In genomic region chr2:207983654-207984053, GRCh38 we compare ENCODE assay signal across 11 cellular contexts. TPM values are rescaled to one million over a fixed set of nuclear protein-coding genes. Genes with fewer than 3 reads are reported as not detected.
DNase-seq lines count a peak whose midpoint lies in the region; ATAC-seq and TF ChIP-seq lines count a peak whose summit lies in the region.
"Had no signal": no experiment of that assay in that cellular context is flagged by ENCODE, and none has a peak within 500 bp of the region (broad histone marks: within the 10 kb centered on the region; RNA-seq: fewer than 3 reads in every experiment).

No MANE protein-coding gene starts in this region.

- H3K9me3 ChIP-seq in mucosa of descending colon (no peaks in the 10 kb centered on the region), PC-9 (ENCODE audit: insufficient read depth, low read depth) (no peaks in the 10 kb centered on the region)
- H3K9me3 ChIP-seq: thoracic aorta had no signal

- H3K36me3 ChIP-seq in GM23338 (ENCODE audit: insufficient read depth) (no peaks in the 10 kb centered on the region), mucosa of descending colon (ENCODE audit: low read depth) (no peaks in the 10 kb centered on the region), PC-9 (ENCODE audit: low read depth) (no peaks in the 10 kb centered on the region)
- H3K36me3 ChIP-seq: thoracic aorta had no signal

- H3F3A ChIP-seq in GM23338 (replicated peaks; ENCODE audit: low read depth) = no peaks in the 10 kb centered on the region
- no peaks in the 10 kb centered on the region for H3F3A ChIP-seq in PC-9 (ENCODE audit: insufficient read depth, low read depth)

- POLR2A ChIA-PET in PC-9 (lab: Charles Lee; ENCODE audit: unreplicated experiment) = no interaction called here

- H3K9me3 Mint-ChIP-seq in GM23338 = no peaks in the 10 kb centered on the region

- CTCF ChIA-PET in PC-9 (lab: Charles Lee) = interaction anchor here (0.6 kb wide), 1 partner anchor 13 kb away, joined by 3 read pairs; no protein-coding TSS in a partner anchor

- no peaks in the 10 kb centered on the region for H4K20me1 ChIP-seq in GM23338 (replicated peaks; ENCODE audit: insufficient read depth)
- no peaks in the 10 kb centered on the region for H4K20me1 ChIP-seq in PC-9 (ENCODE audit: insufficient read depth)

- ATAC-seq in GM18870 (IDR thresholded peaks at IDR 0.05; ENCODE audit: unreplicated experiment) (peak; percentile 76), GM23338 (no peak), HG03558 (IDR thresholded peaks at IDR 0.05; ENCODE audit: extremely low read depth, unreplicated experiment) (peak; percentile 40), mucosa of descending colon (peak; percentile 50)

- no peaks in the 10 kb centered on the region for H3K4me1 ChIP-seq in GM23338 (ENCODE audit: insufficient read depth)
- no peaks in the 10 kb centered on the region for H3K4me1 ChIP-seq in mucosa of descending colon (ENCODE audit: low read depth)
- H3K4me1 ChIP-seq in PC-9 (replicated peaks; ENCODE audit: insufficient read depth) = no peaks in the 10 kb centered on the region

- peaks cover 4% of the 10 kb centered on the region for H3K27me3 Mint-ChIP-seq in GM23338 (ENCODE audit: insufficient read depth, low read depth, poor library complexity)

- intact Hi-C loops in mucosa of descending colon (cut with DNase I, micrococcal nuclease) (no loop called here), PC-9 (cut with micrococcal nuclease; ENCODE audit: unreplicated experiment) (no loop called here), posterior vena cava (cut with DNase I) (no loop called here)

- H3K79me2 ChIP-seq in GM23338 (replicated peaks; ENCODE audit: insufficient read depth) (no peaks in the 10 kb centered on the region), PC-9 (ENCODE audit: low read depth) (no peaks in the 10 kb centered on the region)

- H3K27me3 ChIP-seq in GM23338 (ENCODE audit: insufficient read depth) (no peaks in the 10 kb centered on the region), PC-9 (ENCODE audit: insufficient read depth, low read depth) (no peaks in the 10 kb centered on the region)

- no peak overlapping the region for H3K27ac ChIP-seq in GM23338 (ENCODE audit: low read depth)
- no peak overlapping the region for H3K27ac ChIP-seq in PC-9
- H3K27ac ChIP-seq: thoracic aorta had no signal

- 0 out of 2 replicates have a peak overlapping the region, but pooled peaks have one; percentile 3 for H3K27ac Mint-ChIP-seq in GM23338

- H3K9me2 ChIP-seq in GM23338 (ENCODE audit: insufficient read depth) = no peaks in the 10 kb centered on the region; the same call in 1 of the 2 replicates
- no peaks in the 10 kb centered on the region for H3K9me2 ChIP-seq in PC-9 (ENCODE audit: insufficient read depth)

- no peak overlapping the region for H3K4me3 Mint-ChIP-seq in GM23338

- no peaks in the 10 kb centered on the region for H3K36me3 Mint-ChIP-seq in GM23338 (ENCODE audit: low read depth)

- DNase-seq in GM23338 (ENCODE audit: low spot score) = no peak
- DNase-seq in mucosa of descending colon = no peak
- no peak for DNase-seq in PC-9
- DNase-seq in posterior vena cava (ENCODE audit: low spot score) = no peak
- DNase-seq in activated CD8-positive, alpha-beta memory T cell treated with anti-CD3 and anti-CD28 coated beads for 24 hours = no peak
- DNase-seq in cortex of kidney (lab: John Stamatoyannopoulos, UW) = no peak
- DNase-seq: EL, NCI-H526 had no signal

- TF ChIP-seq CTCF in GM23338 (conservative IDR thresholded peaks at IDR 0.05; ENCODE audit: low read depth in 2 of 2) (no peak), mucosa of descending colon (IDR thresholded peaks at IDR 0.05) (no peak), PC-9 (conservative IDR thresholded peaks at IDR 0.05) (no peak)

- no peak overlapping the region for H3K4me3 ChIP-seq in GM23338
- H3K4me3 ChIP-seq in mucosa of descending colon = no peak overlapping the region
- no peak overlapping the region for H3K4me3 ChIP-seq in PC-9
- H3K4me3 ChIP-seq: thoracic aorta had no signal

- H3K4me2 ChIP-seq in GM23338 (no peak overlapping the region), PC-9 (no peak overlapping the region)

- H3K4me1 Mint-ChIP-seq in GM23338 = no peaks in the 10 kb centered on the region; the same call in 2 of the 3 replicates

- BruUV-seq in PC-9 (replicated peaks; lab: Mats Ljungman, UMichigan) = no TSS peak

- H2AFZ ChIP-seq in GM23338 (no peak overlapping the region), PC-9 (no peak overlapping the region)

TF ChIP-seq in GM23338, 12 proteins besides CTCF, POLR2A, EP300 and RAD21 (continues in another document):
- TF ChIP-seq REST (IDR thresholded peaks at IDR 0.05; ENCODE audit: unreplicated experiment) (no peak), STAT1 (IDR thresholded peaks at IDR 0.05; ENCODE audit: unreplicated experiment) (no peak), ETS1 (IDR thresholded peaks at IDR 0.05) (no peak), ZNF114 (CRISPR knock-in tag; IDR thresholded peaks at IDR 0.05) (no peak), POLR2AphosphoS5 (IDR thresholded peaks at IDR 0.05; ENCODE audit: low read depth) (no peak), CREB1 (CRISPR knock-in tag; IDR thresholded peaks at IDR 0.05; ENCODE audit: low read depth) (no peak)

RNA-seq across cellular contexts. Expression of gene PLEKHM3, which starts 41.7 kb away (rescaled TPM):
- total RNA-seq in GM23338 (2014; rRNA removed; shearing (Covaris generic)) = 5.6 and 8.8 TPM in 2 replicates
- 3.5 and 3.9 TPM in 2 replicates for polyA plus RNA-seq in GM23338 (2016; fragmentation: Nextera tagmentation; extraction: Ambion mirVana)
- total RNA-seq in mucosa of descending colon = 10 to 100 TPM in 2 of 3 donors, 1 to 10 TPM in 1; 9.7 to 21.1 (median 12.9) TPM
- total RNA-seq in PC-9 (2021) = 7.7 and 8.4 TPM in 2 replicates
- total RNA-seq in posterior vena cava = 1 to 10 TPM; 8.9 to 9.8 TPM
